Comparison of ENCODE assay signal across 1 cellular context in the genomic region with DNA sequence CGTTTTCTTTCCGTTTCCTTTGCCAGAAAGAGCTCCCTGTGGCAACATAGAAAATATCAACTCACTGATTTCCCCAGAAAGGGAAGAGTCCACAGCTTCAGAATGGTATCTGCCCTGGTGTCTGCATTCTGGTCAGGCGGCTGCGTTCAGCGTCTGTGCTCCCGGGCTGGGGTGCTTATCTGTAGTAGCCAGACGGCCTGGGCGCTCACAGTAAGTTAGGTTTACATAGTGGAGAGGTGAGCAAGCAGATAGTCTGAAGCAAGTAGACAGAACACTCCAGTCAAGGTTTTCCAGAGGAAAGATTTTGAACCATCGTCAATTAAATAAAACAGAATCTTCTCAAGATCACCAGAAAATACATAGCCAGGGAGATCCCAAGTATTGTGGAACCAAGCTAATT. TPM values are rescaled to one million over a fixed set of nuclear protein-coding genes. Genes with fewer than 3 reads are reported as not detected.
"Had no signal": no experiment of that assay in that cellular context is flagged by ENCODE, and none has a peak within 500 bp of the region (broad histone marks: within the 10 kb centered on the region; RNA-seq: fewer than 3 reads in every experiment).

No MANE protein-coding gene starts in this region.

RNA-seq across cellular contexts. Expression of gene FAM72A, which starts 29.4 kb away (rescaled TPM):
- total RNA-seq: thyroid gland had no signal
